13 cellular contexts compared by ENCODE assay signal in genomic region chr3:182889948-182890629, GRCh38.
"Had no signal": no experiment of that assay in that cellular context is flagged by ENCODE, and none has a peak within 500 bp of the region (broad histone marks: within the 10 kb centered on the region; RNA-seq: fewer than 3 reads in every experiment).

No MANE protein-coding gene starts in this region.

- H3K27me3 ChIP-seq: colonic mucosa, testis had no signal

- DNase-seq: activated CD8-positive, alpha-beta memory T cell treated with anti-CD3 and anti-CD28 coated beads, Interleukin-2, amount 50 U/mL, for 4 hours; activated CD8-positive, alpha-beta T cell treated with anti-CD3 and anti-CD28 coated beads for 36 hours; activated naive CD4-positive, alpha-beta T cell treated with anti-CD3 and anti-CD28 coated beads for 36 hours; caudate nucleus; colonic mucosa; hippocampal formation; kidney glomerular epithelial cell; stimulated activated CD4-positive, alpha-beta T cell treated with anti-CD3 and anti-CD28 coated beads, Interleukin-15, amount 100 ng/mL, for 24 hours; stimulated activated CD4-positive, alpha-beta T cell treated with anti-CD3 and anti-CD28 coated beads, Interleukin-4, amount 100 ng/mL, for 24 hours; T1000; testis had no signal

- H3K4me1 ChIP-seq: colonic mucosa, testis had no signal

- H3K4me3 ChIP-seq: colonic mucosa, testis had no signal

- H3K27ac Mint-ChIP-seq: activated CD8-positive, alpha-beta T cell treated with anti-CD3 and anti-CD28 coated beads for 36 hours; activated naive CD4-positive, alpha-beta T cell treated with anti-CD3 and anti-CD28 coated beads for 36 hours; nephron; stimulated activated naive CD8-positive, alpha-beta T cell treated with anti-CD3 and anti-CD28 coated beads, Interleukin-15, Interleukin-2, amounts not matched to agents 100 ng/mL and 50 ng/mL, for 24 hours had no signal

- H3K4me1 Mint-ChIP-seq: nephron had no signal

- H3K27me3 Mint-ChIP-seq: activated CD8-positive, alpha-beta T cell treated with anti-CD3 and anti-CD28 coated beads for 36 hours; stimulated activated naive CD8-positive, alpha-beta T cell treated with anti-CD3 and anti-CD28 coated beads, Interleukin-15, Interleukin-2, amounts not matched to agents 100 ng/mL and 50 ng/mL, for 24 hours had no signal

- ATAC-seq: activated CD8-positive, alpha-beta T cell treated with anti-CD3 and anti-CD28 coated beads for 36 hours had no signal

- H3K9me3 ChIP-seq: colonic mucosa, testis had no signal

- H3K27ac ChIP-seq: colonic mucosa, testis had no signal

- H3K4me3 Mint-ChIP-seq: activated CD8-positive, alpha-beta T cell treated with anti-CD3 and anti-CD28 coated beads for 36 hours; activated naive CD4-positive, alpha-beta T cell treated with anti-CD3 and anti-CD28 coated beads for 36 hours; nephron; stimulated activated naive CD8-positive, alpha-beta T cell treated with anti-CD3 and anti-CD28 coated beads, Interleukin-15, Interleukin-2, amounts not matched to agents 100 ng/mL and 50 ng/mL, for 24 hours had no signal
